ENCODE assay signal across 35 cellular contexts in the genomic region with DNA sequence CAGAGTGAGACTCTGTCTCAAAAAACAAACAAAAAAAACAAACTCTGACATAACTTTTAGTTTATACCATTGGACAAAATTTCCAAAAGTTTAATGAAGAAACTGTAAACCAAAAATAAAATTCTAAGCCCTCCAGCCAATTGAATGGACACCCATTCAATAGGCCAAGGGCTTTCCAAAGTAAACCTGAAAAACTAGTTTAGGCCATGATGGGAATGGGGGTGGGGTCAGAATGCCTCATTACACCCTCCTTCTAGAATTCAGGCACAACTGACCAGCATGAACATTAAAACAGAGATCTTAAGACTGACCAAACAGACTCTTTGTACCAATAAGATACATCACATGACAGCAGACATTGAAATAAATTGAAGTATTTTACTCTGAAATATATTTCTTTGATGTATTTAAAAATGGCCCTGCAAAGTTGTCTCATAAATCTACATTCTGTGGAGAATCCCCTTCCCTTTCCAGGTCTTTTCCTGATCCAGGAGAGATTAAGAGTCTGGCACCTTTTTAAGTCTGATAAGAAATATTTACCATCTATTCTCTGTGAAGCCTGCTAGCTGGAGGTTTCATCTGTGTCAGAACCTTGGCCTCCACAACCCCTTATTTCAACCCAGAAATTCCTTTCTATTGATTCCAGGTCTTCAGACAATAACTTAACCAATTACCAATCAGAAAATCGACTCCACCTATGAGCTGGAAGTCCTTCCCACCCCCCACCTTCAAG. TPM values are rescaled to one million over a fixed set of nuclear protein-coding genes. Genes with fewer than 3 reads are reported as not detected.
DNase-seq lines count a peak whose midpoint lies in the region; ATAC-seq, FAIRE-seq and TF ChIP-seq lines count a peak whose summit lies in the region.
"Had no signal": no experiment of that assay in that cellular context is flagged by ENCODE, and none has a peak within 500 bp of the region (broad histone marks: within the 10 kb centered on the region; RNA-seq: fewer than 3 reads in every experiment).

No MANE protein-coding gene starts in this region.

- H3K9me1 ChIP-seq in keratinocyte (ENCODE audit: control insufficient read depth, extremely low read depth, insufficient read depth, low read length) = no peaks in the 10 kb centered on the region

- TF ChIP-seq RAD21 in HCT116 (IDR thresholded peaks at IDR 0.05; ENCODE audit: low read depth) = no peak

- ATAC-seq in HCT116 (no peak), body of pancreas (peak; percentile 42), GM19035 (IDR thresholded peaks at IDR 0.05; ENCODE audit: unreplicated experiment) (no peak), GM18868 (IDR thresholded peaks at IDR 0.05; ENCODE audit: unreplicated experiment) (no peak), HG02852 (IDR thresholded peaks at IDR 0.05; ENCODE audit: unreplicated experiment) (no peak)
- ATAC-seq: gastrocnemius medialis had no signal

- H3K9me2 ChIP-seq in HCT116 (ENCODE audit: insufficient read depth) = no peaks in the 10 kb centered on the region

- H3K27me3 Mint-ChIP-seq in activated CD4-positive, alpha-beta T cell treated with anti-CD3 and anti-CD28 coated beads, Interleukin-2, amount 10 ng/mL, durations not matched to agents 24 days and 14 days = no peaks in the 10 kb centered on the region
- H3K27me3 Mint-ChIP-seq: activated CD4-positive, alpha-beta memory T cell treated with anti-CD3 and anti-CD28 coated beads, Interleukin-2, amount 10 ng/mL, durations not matched to agents 7 days and 5 days; activated naive CD8-positive, alpha-beta T cell; dendritic cell treated with granulocyte-macrophage colony-stimulating factor and Interleukin-4, amounts not matched to agents 40 ng/mL and 50 ng/mL, for 4 days; IgD-negative memory B cell had no signal

- H3K4me3 Mint-ChIP-seq in activated CD4-positive, alpha-beta T cell treated with anti-CD3 and anti-CD28 coated beads, Interleukin-2, amount 10 ng/mL, durations not matched to agents 24 days and 14 days = no peak overlapping the region
- H3K4me3 Mint-ChIP-seq: activated CD4-positive, alpha-beta memory T cell treated with anti-CD3 and anti-CD28 coated beads, Interleukin-2, amount 10 ng/mL, durations not matched to agents 7 days and 5 days; activated naive CD8-positive, alpha-beta T cell; dendritic cell treated with granulocyte-macrophage colony-stimulating factor and Interleukin-4, amounts not matched to agents 40 ng/mL and 50 ng/mL, for 4 days; IgD-negative memory B cell; T-helper 1 cell treated with Interleukin-12 subunit alpha and Interleukin-12 subunit beta and Interleukin-4 antibody, amounts not matched to agents 30 μg/mL and 1 μg/mL, for 36 hours had no signal

- BruUV-seq in HCT116 (replicated peaks; lab: Mats Ljungman, UMichigan) = no TSS peak

- no peaks in the 10 kb centered on the region for H3K27me3 ChIP-seq in HCT116 (ENCODE audit: insufficient read depth, low read length)
- H3K27me3 ChIP-seq in body of pancreas = no peaks in the 10 kb centered on the region
- no peaks in the 10 kb centered on the region for H3K27me3 ChIP-seq in keratinocyte (ENCODE audit: control insufficient read depth, extremely low read depth, insufficient read depth, low read length)
- H3K27me3 ChIP-seq: ascending aorta, gastrocnemius medialis, hepatocyte, ovary, right atrium auricular region, spleen had no signal

- H3K27ac Mint-ChIP-seq in activated CD4-positive, alpha-beta T cell treated with anti-CD3 and anti-CD28 coated beads, Interleukin-2, amount 10 ng/mL, durations not matched to agents 24 days and 14 days = no peak overlapping the region
- H3K27ac Mint-ChIP-seq: activated CD4-positive, alpha-beta memory T cell treated with anti-CD3 and anti-CD28 coated beads, Interleukin-2, amount 10 ng/mL, durations not matched to agents 7 days and 5 days; activated naive CD8-positive, alpha-beta T cell; dendritic cell treated with granulocyte-macrophage colony-stimulating factor and Interleukin-4, amounts not matched to agents 40 ng/mL and 50 ng/mL, for 4 days; T-helper 1 cell treated with Interleukin-12 subunit alpha and Interleukin-12 subunit beta and Interleukin-4 antibody, amounts not matched to agents 30 μg/mL and 1 μg/mL, for 36 hours had no signal

- TF ChIP-seq POLR2A in HCT116 (IDR thresholded peaks at IDR 0.05; ENCODE audit: borderline replicate concordance, extremely low read depth, insufficient read depth, insufficient read length) (no peak), body of pancreas (IDR thresholded peaks at IDR 0.05) (no peak)

- RAD21 ChIA-PET in HCT116 (lab: Charles Lee; ENCODE audit: low non-redundant PET in 1 of 2, low total read pairs in 2 of 2, uncharacterized antibody in 2 of 2, unreplicated experiment in 2 of 2) = no interaction called here

- peak; percentile 29 for FAIRE-seq in keratinocyte (lab: Jason Lieb, UNC)
- FAIRE-seq: kidney had no signal

- 11 to 27% methylated on average over 1 of the region's 1 CpG for WGBS in body of pancreas, 2 donors

- peaks cover 76% of the 10 kb centered on the region for H3K79me2 ChIP-seq in HCT116 (ENCODE audit: insufficient read depth, low read length)
- peaks cover 39% of the 10 kb centered on the region for H3K79me2 ChIP-seq in keratinocyte (ENCODE audit: control insufficient read depth, insufficient read depth, low read length)

- H3K9ac ChIP-seq in HCT116 (ENCODE audit: low read length) = no peak overlapping the region
- H3K9ac ChIP-seq in keratinocyte (ENCODE audit: control insufficient read depth, extremely low read depth, insufficient read depth, low read length) = no peak overlapping the region

- H3K27ac ChIP-seq in 22Rv1 (peak overlapping the region; percentile 27; the same call in 1 of the 2 replicates), HCT116 (ENCODE audit: low read depth, low read length) (no peak overlapping the region), body of pancreas (no peak overlapping the region), keratinocyte (ENCODE audit: control insufficient read depth, insufficient read depth, low read length) (no peak overlapping the region)
- H3K27ac ChIP-seq: ascending aorta, gastrocnemius medialis, hepatocyte, lower lobe of right lung, ovary, right atrium auricular region, spleen had no signal

- H3K9me3 ChIP-seq in HCT116 (ENCODE audit: control insufficient read depth in 1 of 2, insufficient read depth in 1 of 2, low read depth in 1 of 2, low read length in 2 of 2) (no peaks in the 10 kb centered on the region), body of pancreas (no peaks in the 10 kb centered on the region), keratinocyte (ENCODE audit: control insufficient read depth, low read depth, low read length) (no peaks in the 10 kb centered on the region)
- H3K9me3 ChIP-seq: ascending aorta, gastrocnemius medialis, lower lobe of right lung, ovary, right atrium auricular region, spleen had no signal

- TF ChIP-seq CTCF in 22Rv1 (IDR thresholded peaks at IDR 0.05) = no peak
- no peak for TF ChIP-seq CTCF in HCT116 (IDR thresholded peaks at IDR 0.05 in 2 of 3, conservative IDR thresholded peaks at IDR 0.05 in 1 of 3; ENCODE audit: borderline replicate concordance in 1 of 3, insufficient read depth in 1 of 3, low read depth in 2 of 3, low read length in 2 of 3)
- TF ChIP-seq CTCF in body of pancreas (IDR thresholded peaks at IDR 0.05) = no peak
- TF ChIP-seq CTCF in keratinocyte (optimal IDR thresholded peaks at IDR 0.05 in 1 of 3, IDR thresholded peaks at IDR 0.05 in 1 of 3, conservative IDR thresholded peaks at IDR 0.05 in 1 of 3; ENCODE audit: extremely low read depth in 1 of 3, insufficient read depth in 2 of 3, low read length in 3 of 3) = no peak

- no peak overlapping the region for H2AFZ ChIP-seq in HCT116 (ENCODE audit: low read depth, low read length, poor library complexity, severe bottlenecking)
- H2AFZ ChIP-seq in keratinocyte (ENCODE audit: control insufficient read depth, low read length) = no peak overlapping the region
- H2AFZ ChIP-seq: hepatocyte had no signal

- POLR2A ChIA-PET in HCT116 (lab: Charles Lee) = no interaction called here

- intact Hi-C loops in HCT116 (cut with micrococcal nuclease) = no loop called here
- intact Hi-C loops in body of pancreas (cut with DNase I) = no loop called here
- intact Hi-C loops in activated CD4-positive, alpha-beta T cell treated with anti-CD3 and anti-CD28 coated beads, Interleukin-2, amount 10 ng/mL, durations not matched to agents 24 days and 14 days (cut with micrococcal nuclease) = no loop called here

- H3K4me1 ChIP-seq in HCT116 (ENCODE audit: control insufficient read depth in 1 of 2, insufficient read depth in 2 of 2, low read length in 2 of 2) (peaks cover 7 to 36% of the 10 kb centered on the region in 2 experiments), body of pancreas (peaks cover 13% of the 10 kb centered on the region), keratinocyte (ENCODE audit: control insufficient read depth, extremely low read depth, insufficient read depth, low read length) (peaks cover 3% of the 10 kb centered on the region)
- H3K4me1 ChIP-seq: ascending aorta, gastrocnemius medialis, lower lobe of right lung, spleen had no signal

- CTCF ChIA-PET in HCT116 (lab: Charles Lee) = no interaction called here

- H3K4me2 ChIP-seq in HCT116 (ENCODE audit: low read length) = peak overlapping the region; percentile 42; the same call in 1 of the 2 replicates
- no peak overlapping the region for H3K4me2 ChIP-seq in keratinocyte (ENCODE audit: control insufficient read depth, extremely low read depth, insufficient read depth, low read depth, low read length)
- H3K4me2 ChIP-seq: hepatocyte had no signal

- no peaks in the 10 kb centered on the region for H3K36me3 ChIP-seq in HCT116 (ENCODE audit: control insufficient read depth in 1 of 2, insufficient read depth in 2 of 2, low read length in 2 of 2)
- no peaks in the 10 kb centered on the region for H3K36me3 ChIP-seq in body of pancreas (replicated peaks in 1 of 2; ENCODE audit: insufficient read depth in 1 of 2, low read depth in 2 of 2)
- no peaks in the 10 kb centered on the region for H3K36me3 ChIP-seq in keratinocyte (ENCODE audit: control insufficient read depth in 2 of 2, extremely low read depth in 1 of 2, insufficient read depth in 2 of 2, low read length in 2 of 2)
- H3K36me3 ChIP-seq: ascending aorta, gastrocnemius medialis, lower lobe of right lung, ovary, right atrium auricular region, spleen had no signal

- H3K9me3 Mint-ChIP-seq in activated CD4-positive, alpha-beta T cell treated with anti-CD3 and anti-CD28 coated beads, Interleukin-2, amount 10 ng/mL, durations not matched to agents 24 days and 14 days = no peaks in the 10 kb centered on the region
- H3K9me3 Mint-ChIP-seq: activated CD4-positive, alpha-beta memory T cell treated with anti-CD3 and anti-CD28 coated beads, Interleukin-2, amount 10 ng/mL, durations not matched to agents 7 days and 5 days; dendritic cell treated with granulocyte-macrophage colony-stimulating factor and Interleukin-4, amounts not matched to agents 40 ng/mL and 50 ng/mL, for 4 days; IgD-negative memory B cell; T-helper 1 cell treated with Interleukin-12 subunit alpha and Interleukin-12 subunit beta and Interleukin-4 antibody, amounts not matched to agents 30 μg/mL and 1 μg/mL, for 36 hours had no signal

- H3K4me3 ChIP-seq in HCT116 (replicated peaks in 1 of 2; ENCODE audit: low read depth in 1 of 2, low read length in 2 of 2) (no peak overlapping the region), body of pancreas (no peak overlapping the region), keratinocyte (ENCODE audit: control insufficient read depth in 2 of 3, extremely low read depth in 1 of 3, insufficient read depth in 2 of 3, low read depth in 1 of 3, low read length in 3 of 3) (no peak overlapping the region)
- H3K4me3 ChIP-seq: ascending aorta, gastrocnemius medialis, hepatocyte, lower lobe of right lung, ovary, right atrium auricular region, spleen had no signal

- H4K20me1 ChIP-seq in HCT116 (ENCODE audit: insufficient read depth) = no peaks in the 10 kb centered on the region
- no peaks in the 10 kb centered on the region for H4K20me1 ChIP-seq in keratinocyte (ENCODE audit: control insufficient read depth, extremely low read depth, insufficient read depth, low read length)

- DNase-seq in HCT116 (ENCODE audit: low read depth, low spot score) = no peak
- peak in 3 of 4 donors; percentile 17 to 33 (median 31) for DNase-seq in body of pancreas
- DNase-seq in keratinocyte (ENCODE audit: low read depth, low spot score) = no peak
- no peak for DNase-seq in activated CD4-positive, alpha-beta T cell treated with anti-CD3 and anti-CD28 coated beads, Interleukin-2, amount 10 ng/mL, durations not matched to agents 24 days and 14 days
- DNase-seq: ACHN; activated CD4-positive, alpha-beta memory T cell treated with anti-CD3 and anti-CD28 coated beads, Interleukin-2, amount 10 ng/mL, durations not matched to agents 7 days and 5 days; activated CD4-positive, CD25-positive, alpha-beta regulatory T cell treated with anti-CD3 and anti-CD28 coated beads, Interleukin-2, amount 50 U/mL, for 72 hours; caudate nucleus; DMS79; gastrocnemius medialis; kidney; lower lobe of right lung; NCI-H1105; NCI-H187 treated with DMSO at 0.1 percent for 48 hours; NCI-H345; NCI-H82; ovary; RPMI8226; spleen had no signal

- H3K4me1 Mint-ChIP-seq in activated CD4-positive, alpha-beta T cell treated with anti-CD3 and anti-CD28 coated beads, Interleukin-2, amount 10 ng/mL, durations not matched to agents 24 days and 14 days = peaks cover 7% of the 10 kb centered on the region
- H3K4me1 Mint-ChIP-seq: activated CD4-positive, alpha-beta memory T cell treated with anti-CD3 and anti-CD28 coated beads, Interleukin-2, amount 10 ng/mL, durations not matched to agents 7 days and 5 days had no signal

- H3K36me3 Mint-ChIP-seq in activated CD4-positive, alpha-beta T cell treated with anti-CD3 and anti-CD28 coated beads, Interleukin-2, amount 10 ng/mL, durations not matched to agents 24 days and 14 days (ENCODE audit: low read depth) = peaks cover 24% of the 10 kb centered on the region

- dilution Hi-C loops in keratinocyte (cut with MboI; ENCODE audit: extremely low pct_ligation_motif_present, low sequenced_read_pairs) = no loop called here

RNA-seq across cellular contexts. Expression of gene THOC7, which starts 15.7 kb away (rescaled TPM):
- total RNA-seq in HCT116 (2021; ENCODE audit: unreplicated experiment) = 67.3 TPM
- 33.6 and 40.2 TPM in 2 replicates for polyA plus RNA-seq in HCT116 (2012)
- 10 to 100 TPM; 26.0 to 47.0 TPM for total RNA-seq in body of pancreas
- polyA plus RNA-seq in keratinocyte = 64.3 to 131 TPM (median 85.5 TPM) in 3 replicates
- polyA plus RNA-seq in keratinocyte (2011; ENCODE audit: low read depth) = 164 TPM
- polyA plus RNA-seq in keratinocyte (2011; cell fraction: cytosol; rRNA removed) = 82.4 and 168 TPM in 2 replicates
- polyA plus RNA-seq in keratinocyte (2011; cell fraction: nucleus; rRNA removed) = 25.2 and 35.1 TPM in 2 replicates
- 69.9 and 115 TPM in 2 replicates for polyA plus RNA-seq in keratinocyte (2012; ENCODE audit: low replicate concordance)
- 3.8 to 36.5 TPM (median 10.1 TPM) in 3 replicates for polyA minus RNA-seq in keratinocyte
- 27.4 TPM for polyA minus RNA-seq in keratinocyte (2011; cell fraction: cytosol; rRNA and poly(A)+ RNA removed)
- polyA minus RNA-seq in keratinocyte (2011; cell fraction: nucleus; rRNA and poly(A)+ RNA removed) = 3.9 and 7.2 TPM in 2 replicates
- total RNA-seq in activated CD4-positive, alpha-beta T cell treated with anti-CD3 and anti-CD28 coated beads, Interleukin-2, amount 10 ng/mL, durations not matched to agents 24 days and 14 days = 106 and 109 TPM in 2 replicates

RNA-seq across cellular contexts. Expression of gene ATXN7, which starts 15.8 kb away (rescaled TPM):
- total RNA-seq in HCT116 (2021; ENCODE audit: unreplicated experiment) = 27.5 TPM
- 9.4 and 13.5 TPM in 2 replicates for polyA plus RNA-seq in HCT116 (2012)
- total RNA-seq in body of pancreas = 10 to 100 TPM; 36.3 to 43.8 TPM
- polyA plus RNA-seq in keratinocyte = 8.5 to 12.1 TPM (median 8.8 TPM) in 3 replicates
- 5.7 TPM for polyA plus RNA-seq in keratinocyte (2011; ENCODE audit: low read depth)
- 4.2 and 8.6 TPM in 2 replicates for polyA plus RNA-seq in keratinocyte (2011; cell fraction: cytosol; rRNA removed)
- polyA plus RNA-seq in keratinocyte (2011; cell fraction: nucleus; rRNA removed) = 43.4 and 47.9 TPM in 2 replicates
- polyA plus RNA-seq in keratinocyte (2012; ENCODE audit: low replicate concordance) = 4.8 and 5.6 TPM in 2 replicates
- polyA minus RNA-seq in keratinocyte = 49.2 to 86.3 TPM (median 58.0 TPM) in 3 replicates
- polyA minus RNA-seq in keratinocyte (2011; cell fraction: cytosol; rRNA and poly(A)+ RNA removed) = 14.0 TPM
- polyA minus RNA-seq in keratinocyte (2011; cell fraction: nucleus; rRNA and poly(A)+ RNA removed) = 54.4 and 101 TPM in 2 replicates
- total RNA-seq in activated CD4-positive, alpha-beta T cell treated with anti-CD3 and anti-CD28 coated beads, Interleukin-2, amount 10 ng/mL, durations not matched to agents 24 days and 14 days = 37.8 and 39.6 TPM in 2 replicates

RNA-seq across cellular contexts. Expression of gene C3orf49, which starts 28.8 kb away (rescaled TPM):
- total RNA-seq in HCT116 (2021; ENCODE audit: unreplicated experiment) (not detected), body of pancreas (not detected)
- not detected in 2 replicates for polyA plus RNA-seq in HCT116 (2012)
- not detected in 3 replicates for polyA plus RNA-seq in keratinocyte
- polyA plus RNA-seq in keratinocyte (2011; ENCODE audit: low read depth) = not detected
- not detected in 2 replicates for polyA plus RNA-seq in keratinocyte (2011; cell fraction: cytosol; rRNA removed)
- not detected in 2 replicates for polyA plus RNA-seq in keratinocyte (2011; cell fraction: nucleus; rRNA removed)
- polyA plus RNA-seq in keratinocyte (2012; ENCODE audit: low replicate concordance) = not detected in 2 replicates
- polyA minus RNA-seq in keratinocyte = not detected in 3 replicates
- polyA minus RNA-seq in keratinocyte (2011; cell fraction: cytosol; rRNA and poly(A)+ RNA removed) = not detected
- polyA minus RNA-seq in keratinocyte (2011; cell fraction: nucleus; rRNA and poly(A)+ RNA removed) = not detected in 2 replicates
- not detected in 2 replicates for total RNA-seq in activated CD4-positive, alpha-beta T cell treated with anti-CD3 and anti-CD28 coated beads, Interleukin-2, amount 10 ng/mL, durations not matched to agents 24 days and 14 days
- total RNA-seq: activated CD4-positive, alpha-beta memory T cell treated with anti-CD3 and anti-CD28 coated beads, Interleukin-2, amount 10 ng/mL, durations not matched to agents 7 days and 5 days; ascending aorta; gastrocnemius medialis; hepatocyte; kidney; lower lobe of right lung; mucosa of gallbladder; ovary; right atrium auricular region; spleen; subcutaneous adipose tissue; ureter had no signal
- polyA plus RNA-seq: BJ, IgD-negative memory B cell, neural cell, ovary, spleen had no signal

Comparison
In these comparisons a context has a peak if more than half of its experiments do, and no peak if none do; other contexts are left out.
1. DNase-seq: peak in body of pancreas (3 of 4); none in HCT116 (single experiment), keratinocyte (single experiment) and activated CD4-positive, alpha-beta T cell treated with anti-CD3 and anti-CD28 coated beads, Interleukin-2, amount 10 ng/mL, durations not matched to agents 24 days and 14 days (single experiment).